Comparison of ENCODE assay signal across 8 cellular contexts in the genomic region with DNA sequence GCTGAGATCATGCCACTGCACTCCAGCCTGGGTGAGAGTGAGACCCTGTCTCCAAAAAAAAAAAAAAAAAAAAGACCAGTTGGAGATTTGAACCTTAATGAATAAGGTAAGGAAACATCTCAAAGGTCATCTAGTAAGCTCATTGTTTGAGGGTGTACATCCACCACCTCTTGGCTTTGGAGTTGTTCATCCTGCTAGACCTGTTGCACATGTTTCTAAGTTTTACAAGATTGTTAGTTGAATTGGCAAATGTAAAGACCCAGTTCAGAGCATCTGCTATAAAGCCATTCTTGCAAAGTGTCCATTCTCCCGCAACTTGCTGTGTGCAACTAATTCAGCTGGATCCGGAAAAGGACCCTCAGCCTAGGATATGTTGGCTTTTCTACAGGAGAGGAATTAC. TPM values are rescaled to one million over a fixed set of nuclear protein-coding genes. Genes with fewer than 3 reads are reported as not detected.
DNase-seq lines count a peak whose midpoint lies in the region; ATAC-seq and TF ChIP-seq lines count a peak whose summit lies in the region.

No MANE protein-coding gene starts in this region.

- intact Hi-C loops in activated CD4-positive, alpha-beta T cell treated with anti-CD3 and anti-CD28 coated beads, Interleukin-2, amount 10 ng/mL, durations not matched to agents 24 days and 14 days (cut with micrococcal nuclease): loop anchor here (5.0 kb wide), 3 partner anchors 309 to 1349 kb away; partner anchors contain the start of genes ADAT1, GLG1, KARS1 and TERF2IP
- intact Hi-C loops in activated CD4-positive, alpha-beta memory T cell treated with anti-CD3 and anti-CD28 coated beads for 36 hours (cut with micrococcal nuclease): loop anchor here (5.0 to 10.0 kb wide), 2 partner anchors 849 to 1347 kb away; partner anchors contain the start of genes KARS1, TERF2IP and ZFP1

- no peak for TF ChIP-seq CTCF in fibroblast of villous mesenchyme (IDR thresholded peaks at IDR 0.05; ENCODE audit: insufficient read depth, low read depth, low read length)

- H3K27me3 Mint-ChIP-seq in activated CD4-positive, alpha-beta T cell treated with anti-CD3 and anti-CD28 coated beads, Interleukin-2, amount 10 ng/mL, durations not matched to agents 24 days and 14 days: no peaks in the 10 kb centered on the region
- H3K27me3 Mint-ChIP-seq in activated CD4-positive, alpha-beta memory T cell treated with anti-CD3 and anti-CD28 coated beads for 36 hours: no peaks in the 10 kb centered on the region
- no peaks in the 10 kb centered on the region for H3K27me3 Mint-ChIP-seq in stimulated activated naive B cell treated with anti-CD40 and anti-IgM and Interleukin-4, amounts not matched to agents 10 μg/mL and 1 μg/mL and 100 μg/mL, for 72 hours

- H3K9me3 Mint-ChIP-seq in activated CD4-positive, alpha-beta T cell treated with anti-CD3 and anti-CD28 coated beads, Interleukin-2, amount 10 ng/mL, durations not matched to agents 24 days and 14 days: no peaks in the 10 kb centered on the region
- H3K9me3 Mint-ChIP-seq in activated CD4-positive, alpha-beta memory T cell treated with anti-CD3 and anti-CD28 coated beads for 36 hours: no peaks in the 10 kb centered on the region
- H3K9me3 Mint-ChIP-seq in stimulated activated naive B cell treated with anti-CD40 and anti-IgM and Interleukin-4, amounts not matched to agents 10 μg/mL and 1 μg/mL and 100 μg/mL, for 72 hours: no peaks in the 10 kb centered on the region

- peak overlapping the region; percentile 89 for H3K27ac Mint-ChIP-seq in activated CD4-positive, alpha-beta T cell treated with anti-CD3 and anti-CD28 coated beads, Interleukin-2, amount 10 ng/mL, durations not matched to agents 24 days and 14 days
- H3K27ac Mint-ChIP-seq in activated CD4-positive, alpha-beta memory T cell treated with anti-CD3 and anti-CD28 coated beads for 36 hours: no peak overlapping the region
- H3K27ac Mint-ChIP-seq in stimulated activated naive B cell treated with anti-CD40 and anti-IgM and Interleukin-4, amounts not matched to agents 10 μg/mL and 1 μg/mL and 100 μg/mL, for 72 hours: peak overlapping the region; percentile 97

- H3K4me3 ChIP-seq in fibroblast of villous mesenchyme (ENCODE audit: low read depth, low read length): peak overlapping the region; percentile 79

- ATAC-seq in stimulated activated naive B cell treated with anti-CD40 and anti-IgM and Interleukin-4, amounts not matched to agents 10 μg/mL and 1 μg/mL and 100 μg/mL, for 72 hours (replicated peaks): no peak

- POLR2A ChIA-PET in activated CD4-positive, alpha-beta memory T cell treated with anti-CD3 and anti-CD28 coated beads for 36 hours (lab: Charles Lee): interaction anchor here (1.0 to 1.8 kb wide), 2 partner anchors 8 to 70 kb away, joined by 3 to 7 read pairs; no protein-coding TSS in a partner anchor

- H3K36me3 Mint-ChIP-seq in activated CD4-positive, alpha-beta T cell treated with anti-CD3 and anti-CD28 coated beads, Interleukin-2, amount 10 ng/mL, durations not matched to agents 24 days and 14 days (ENCODE audit: low read depth): peaks cover 47% of the 10 kb centered on the region
- peaks cover 41% of the 10 kb centered on the region for H3K36me3 Mint-ChIP-seq in activated CD4-positive, alpha-beta memory T cell treated with anti-CD3 and anti-CD28 coated beads for 36 hours
- peaks cover 18 to 30% of the 10 kb centered on the region in 2 donors for H3K36me3 Mint-ChIP-seq in stimulated activated naive B cell treated with anti-CD40 and anti-IgM and Interleukin-4, amounts not matched to agents 10 μg/mL and 1 μg/mL and 100 μg/mL, for 72 hours

- peaks cover 18% of the 10 kb centered on the region for H3K4me1 Mint-ChIP-seq in activated CD4-positive, alpha-beta T cell treated with anti-CD3 and anti-CD28 coated beads, Interleukin-2, amount 10 ng/mL, durations not matched to agents 24 days and 14 days
- peaks cover 31% of the 10 kb centered on the region for H3K4me1 Mint-ChIP-seq in activated CD4-positive, alpha-beta memory T cell treated with anti-CD3 and anti-CD28 coated beads for 36 hours (ENCODE audit: low read depth)
- H3K4me1 Mint-ChIP-seq in stimulated activated naive B cell treated with anti-CD40 and anti-IgM and Interleukin-4, amounts not matched to agents 10 μg/mL and 1 μg/mL and 100 μg/mL, for 72 hours: peaks cover 9 to 33% of the 10 kb centered on the region in 2 donors

- CTCF ChIA-PET in activated CD4-positive, alpha-beta memory T cell treated with anti-CD3 and anti-CD28 coated beads for 36 hours (lab: Charles Lee): interaction anchor here (3.7 kb wide), 1 partner anchor 11 kb away, joined by 29 read pairs; no protein-coding TSS in a partner anchor

- DNase-seq in activated CD4-positive, alpha-beta T cell treated with anti-CD3 and anti-CD28 coated beads, Interleukin-2, amount 10 ng/mL, durations not matched to agents 24 days and 14 days: no peak
- DNase-seq in activated CD4-positive, alpha-beta T cell treated with anti-CD3 and anti-CD28 coated beads for 48 hours: no peak
- DNase-seq in activated CD4-positive, alpha-beta memory T cell treated with anti-CD3 and anti-CD28 coated beads for 36 hours: no peak
- DNase-seq in fibroblast of villous mesenchyme (ENCODE audit: low read depth): no peak
- DNase-seq in stimulated activated naive B cell treated with anti-CD40 and anti-IgM and Interleukin-4, amounts not matched to agents 10 μg/mL and 1 μg/mL and 100 μg/mL, for 72 hours: no peak
- no peak for DNase-seq in medulla oblongata (ENCODE audit: extremely low spot score)
- DNase-seq in stimulated activated CD4-positive, alpha-beta T cell treated with anti-CD3 and anti-CD28 coated beads, Interleukin-4, amount 100 ng/mL, for 24 hours: no peak
- DNase-seq in NCI-H82 treated with DMSO at 0.1 percent for 48 hours (lab: John Stamatoyannopoulos, UW; ENCODE audit: unreplicated experiment): no peak

- peak overlapping the region; percentile 89 for H3K4me3 Mint-ChIP-seq in activated CD4-positive, alpha-beta T cell treated with anti-CD3 and anti-CD28 coated beads, Interleukin-2, amount 10 ng/mL, durations not matched to agents 24 days and 14 days
- peak overlapping the region; percentile 87 for H3K4me3 Mint-ChIP-seq in activated CD4-positive, alpha-beta memory T cell treated with anti-CD3 and anti-CD28 coated beads for 36 hours
- peak overlapping the region; percentile 91 to 99 for H3K4me3 Mint-ChIP-seq in stimulated activated naive B cell treated with anti-CD40 and anti-IgM and Interleukin-4, amounts not matched to agents 10 μg/mL and 1 μg/mL and 100 μg/mL, for 72 hours

RNA-seq across cellular contexts. Expression of gene PSMD7, which starts 1.5 kb away (rescaled TPM):
- total RNA-seq in activated CD4-positive, alpha-beta T cell treated with anti-CD3 and anti-CD28 coated beads, Interleukin-2, amount 10 ng/mL, durations not matched to agents 24 days and 14 days: 174 and 178 TPM in 2 replicates
- 100 to 1,000 TPM; 119 to 123 TPM for total RNA-seq in activated CD4-positive, alpha-beta memory T cell treated with anti-CD3 and anti-CD28 coated beads for 36 hours
- total RNA-seq in fibroblast of villous mesenchyme: 70.2 and 76.9 TPM in 2 replicates
